Comparison of ENCODE assay signal across 1 cellular context in the genomic region with DNA sequence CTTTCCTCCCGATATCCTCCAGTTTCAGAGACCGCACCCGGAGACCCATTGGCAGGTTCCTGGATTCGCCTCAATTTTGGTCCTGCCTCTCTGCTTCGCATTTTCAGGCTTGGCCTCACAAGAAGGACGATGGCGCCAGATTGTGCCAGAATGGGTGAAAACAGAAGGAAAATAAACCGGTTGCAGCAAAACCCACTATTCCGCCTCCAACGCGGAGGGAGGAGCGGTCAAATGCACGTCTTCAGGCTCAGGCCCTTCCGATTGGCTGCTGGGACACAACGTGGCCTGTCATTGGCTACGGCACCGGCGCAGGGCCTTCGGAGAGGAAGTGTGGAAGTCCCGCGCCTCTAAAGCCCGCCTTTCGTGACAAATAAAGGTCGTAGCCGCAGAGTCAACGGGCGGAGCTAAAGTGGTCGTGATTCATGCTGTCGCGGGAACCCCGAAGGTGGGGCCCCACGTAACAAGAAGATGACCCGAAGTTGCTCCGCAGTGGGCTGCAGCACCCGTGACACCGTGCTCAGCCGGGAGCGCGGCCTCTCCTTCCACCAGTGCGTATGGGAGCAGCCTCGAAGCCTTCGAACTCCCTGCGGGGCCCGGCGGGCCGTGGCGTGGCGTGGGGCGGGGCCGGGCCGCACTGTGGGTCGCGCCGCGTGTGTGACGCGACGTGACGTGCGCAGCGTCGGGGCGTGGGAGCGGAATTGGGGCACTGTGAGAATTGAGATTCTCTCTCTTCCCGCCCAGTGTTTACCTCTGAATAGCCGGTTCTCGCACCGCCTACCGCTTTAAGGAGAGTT.
TF ChIP-seq lines count a peak whose summit lies in the region.

TSS of gene THAP9 (plus strand) at position 401 of the 794 bp plus-strand sequence. CDS start at position 469, 68 bp downstream.

TF ChIP-seq in A549, 52 proteins besides CTCF, POLR2A, EP300 and RAD21 (continued from another document):
- TF ChIP-seq REST (IDR thresholded peaks at IDR 0.05) (peak; percentile 51), HEYL (CRISPR knock-in tag; IDR thresholded peaks at IDR 0.05) (no peak), CBX8 (IDR thresholded peaks at IDR 0.05) (no peak), KDM1A (IDR thresholded peaks at IDR 0.05; ENCODE audit: low read depth) (no peak), HOXB5 (CRISPR knock-in tag; IDR thresholded peaks at IDR 0.05) (no peak), RFX5 (IDR thresholded peaks at IDR 0.05) (0 out of 2 replicates have a peak, but pooled peaks have one; percentile 51), E2F6 (IDR thresholded peaks at IDR 0.05; ENCODE audit: borderline replicate concordance, low read depth) (peak; percentile 65), HDAC2 (IDR thresholded peaks at IDR 0.05) (no peak), RNF2 (IDR thresholded peaks at IDR 0.05; ENCODE audit: borderline replicate concordance, low read depth) (no peak), NR3C1 (IDR thresholded peaks at IDR 0.05) (no peak), NPAS2 (CRISPR knock-in tag; IDR thresholded peaks at IDR 0.05; ENCODE audit: borderline replicate concordance) (no peak), CHD2 (IDR thresholded peaks at IDR 0.05; ENCODE audit: low read length, partially characterized antibody) (peak; percentile 73), CBX2 (IDR thresholded peaks at IDR 0.05; ENCODE audit: borderline replicate concordance, low read depth) (no peak), EHMT2 (IDR thresholded peaks at IDR 0.05; ENCODE audit: low read depth) (no peak)
- TF ChIP-seq, protein P1, sequence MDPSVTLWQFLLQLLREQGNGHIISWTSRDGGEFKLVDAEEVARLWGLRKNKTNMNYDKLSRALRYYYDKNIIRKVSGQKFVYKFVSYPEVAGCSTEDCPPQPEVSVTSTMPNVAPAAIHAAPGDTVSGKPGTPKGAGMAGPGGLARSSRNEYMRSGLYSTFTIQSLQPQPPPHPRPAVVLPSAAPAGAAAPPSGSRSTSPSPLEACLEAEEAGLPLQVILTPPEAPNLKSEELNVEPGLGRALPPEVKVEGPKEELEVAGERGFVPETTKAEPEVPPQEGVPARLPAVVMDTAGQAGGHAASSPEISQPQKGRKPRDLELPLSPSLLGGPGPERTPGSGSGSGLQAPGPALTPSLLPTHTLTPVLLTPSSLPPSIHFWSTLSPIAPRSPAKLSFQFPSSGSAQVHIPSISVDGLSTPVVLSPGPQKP (IDR thresholded peaks at IDR 0.05; ENCODE audit: low read depth, low read length): no peak
- TF ChIP-seq, protein P2, sequence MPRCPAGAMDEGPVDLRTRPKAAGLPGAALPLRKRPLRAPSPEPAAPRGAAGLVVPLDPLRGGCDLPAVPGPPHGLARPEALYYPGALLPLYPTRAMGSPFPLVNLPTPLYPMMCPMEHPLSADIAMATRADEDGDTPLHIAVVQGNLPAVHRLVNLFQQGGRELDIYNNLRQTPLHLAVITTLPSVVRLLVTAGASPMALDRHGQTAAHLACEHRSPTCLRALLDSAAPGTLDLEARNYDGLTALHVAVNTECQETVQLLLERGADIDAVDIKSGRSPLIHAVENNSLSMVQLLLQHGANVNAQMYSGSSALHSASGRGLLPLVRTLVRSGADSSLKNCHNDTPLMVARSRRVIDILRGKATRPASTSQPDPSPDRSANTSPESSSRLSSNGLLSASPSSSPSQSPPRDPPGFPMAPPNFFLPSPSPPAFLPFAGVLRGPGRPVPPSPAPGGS (IDR thresholded peaks at IDR 0.05): peak; percentile 14; the same call in 1 of the 3 replicates
